In genomic region chr12:127149226-127149964, GRCh38 we compare ENCODE assay signal across 18 cellular contexts.
DNase-seq lines count a peak whose midpoint lies in the region; ATAC-seq and TF ChIP-seq lines count a peak whose summit lies in the region.
"Had no signal": no experiment of that assay in that cellular context is flagged by ENCODE, and none has a peak within 500 bp of the region (broad histone marks: within the 10 kb centered on the region; RNA-seq: fewer than 3 reads in every experiment).

No MANE protein-coding gene starts in this region.

- peaks cover 19% of the 10 kb centered on the region for H3K4me1 ChIP-seq in adipocyte (ENCODE audit: control insufficient read depth, insufficient read depth, low read length)
- no peaks in the 10 kb centered on the region for H3K4me1 ChIP-seq in adrenal gland (replicated peaks in 1 of 2)

- H3K36me3 ChIP-seq in adipocyte (ENCODE audit: control insufficient read depth, insufficient read depth, low read length, severe bottlenecking) (no peaks in the 10 kb centered on the region), adrenal gland (replicated peaks in 1 of 2) (no peaks in the 10 kb centered on the region)
- H3K36me3 ChIP-seq: heart left ventricle, uterus had no signal

- no peak overlapping the region for H3K27ac ChIP-seq in adrenal gland
- H3K27ac ChIP-seq: heart left ventricle, uterus had no signal

- TF ChIP-seq CTCF in AG04449 (IDR thresholded peaks at IDR 0.05; ENCODE audit: insufficient read depth, low read length, missing control alignments) (no peak), fibroblast of mammary gland (conservative IDR thresholded peaks at IDR 0.05; ENCODE audit: control insufficient read depth, insufficient read depth, low read depth, low read length) (no peak), adrenal gland (IDR thresholded peaks at IDR 0.05) (no peak)

- TF ChIP-seq POLR2A in adrenal gland (IDR thresholded peaks at IDR 0.05): no peak

- H3K9ac ChIP-seq in adipocyte (ENCODE audit: low read length): peak overlapping the region; percentile 38

- no peaks in the 10 kb centered on the region for H3K27me3 ChIP-seq in adipocyte (replicated peaks; ENCODE audit: control insufficient read depth, insufficient read depth, low read length)
- no peaks in the 10 kb centered on the region for H3K27me3 ChIP-seq in adrenal gland
- H3K27me3 ChIP-seq: dorsolateral prefrontal cortex, uterus had no signal

- POLR2A ChIA-PET in AG04449 (lab: Yijun Ruan, JAX): no interaction called here

- intact Hi-C loops in adrenal gland (cut with DNase I): no loop called here

- H3K9me3 ChIP-seq in adipocyte (ENCODE audit: control insufficient read depth, low read length) (no peaks in the 10 kb centered on the region), adrenal gland (replicated peaks in 1 of 3) (no peaks in the 10 kb centered on the region)
- H3K9me3 ChIP-seq: heart left ventricle, uterus had no signal

- no peak for ATAC-seq in HG03565 (IDR thresholded peaks at IDR 0.05; ENCODE audit: unreplicated experiment)
- ATAC-seq: GM23338, heart left ventricle had no signal

- H3K4me3 ChIP-seq in AG04449 (ENCODE audit: low read depth, low read length) (no peak overlapping the region), adipocyte (ENCODE audit: low read length) (no peak overlapping the region), fibroblast of mammary gland (ENCODE audit: control insufficient read depth, low read depth, low read length) (no peak overlapping the region), adrenal gland (no peak overlapping the region)
- H3K4me3 ChIP-seq: dorsolateral prefrontal cortex, GM23338, heart left ventricle, uterus had no signal

- DNase-seq in AG04449 (ENCODE audit: low read depth, low spot score) (peak; percentile 71), GM04504 (ENCODE audit: low read depth) (peak; percentile 76), adipocyte (ENCODE audit: low read depth) (peak; percentile 40), fibroblast of mammary gland (ENCODE audit: low read depth) (peak; percentile 87), glomerular visceral epithelial cell (ENCODE audit: extremely low spot score) (no peak), adrenal gland (no peak)
- no peak for DNase-seq in activated CD8-positive, alpha-beta memory T cell treated with anti-CD3 and anti-CD28 coated beads for 24 hours
- DNase-seq: 8988T; activated CD4-positive, alpha-beta T cell treated with anti-CD3 and anti-CD28 coated beads for 4 hours; CD4-positive, CD25-positive, alpha-beta regulatory T cell; dorsolateral prefrontal cortex; heart left ventricle; NCI-H187; NCI-H446; nucleus accumbens; uterus had no signal

- 72 to 78% (median 76%) methylated on average over 2 of the region's 2 CpGs for WGBS in adrenal gland, 4 donors

- CTCF ChIA-PET in AG04449 (lab: Yijun Ruan, JAX): interaction anchor here (2.1 kb wide), 1 partner anchor 41 kb away, joined by 9 read pairs; no protein-coding TSS in a partner anchor

Comparison
In these comparisons a context has a peak if more than half of its experiments do, and no peak if none do; other contexts are left out.
1. DNase-seq: peak in AG04449 (single experiment), GM04504 (single experiment), adipocyte (single experiment) and fibroblast of mammary gland (single experiment); none in glomerular visceral epithelial cell (single experiment), adrenal gland (0 of 7) and activated CD8-positive, alpha-beta memory T cell treated with anti-CD3 and anti-CD28 coated beads for 24 hours (single experiment).